In the genomic region with DNA sequence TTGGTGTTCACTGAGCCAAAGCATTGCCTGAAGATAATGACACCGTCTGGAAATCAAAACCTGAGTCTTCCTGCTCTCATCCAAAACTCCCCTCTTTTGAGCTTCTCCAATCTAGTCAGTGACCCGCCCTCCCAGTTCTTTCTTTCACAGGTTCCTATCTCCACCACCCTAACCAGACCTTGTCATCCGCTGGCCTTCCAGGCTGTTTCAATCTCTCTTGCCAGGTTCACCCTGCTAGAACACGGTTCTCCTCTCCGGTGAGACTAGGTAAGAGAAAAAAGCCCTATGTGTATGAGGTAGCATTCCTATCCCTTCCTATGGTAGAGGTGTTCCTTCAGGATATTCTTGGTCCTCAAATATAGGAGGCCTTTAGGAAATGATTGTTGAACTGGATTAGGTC, we compare ENCODE assay signal across 17 cellular contexts. TPM values are rescaled to one million over a fixed set of nuclear protein-coding genes. Genes with fewer than 3 reads are reported as not detected.
DNase-seq lines count a peak whose midpoint lies in the region; ATAC-seq and TF ChIP-seq lines count a peak whose summit lies in the region.
"Had no signal": no experiment of that assay in that cellular context is flagged by ENCODE, and none has a peak within 500 bp of the region (broad histone marks: within the 10 kb centered on the region; RNA-seq: fewer than 3 reads in every experiment).

No MANE protein-coding gene starts in this region.

- H4K20me1 ChIP-seq in Karpas-422 (ENCODE audit: insufficient read depth, low read depth, low read length) (peaks cover 23% of the 10 kb centered on the region), hepatocyte (ENCODE audit: insufficient read depth, poor library complexity, severe bottlenecking) (peaks cover 49% of the 10 kb centered on the region)

- H3K4me1 Mint-ChIP-seq in activated T-cell treated with anti-CD3 and anti-CD28 coated beads, Interleukin-2, amount 50 U/mL, for 72 hours (ENCODE audit: low read depth), result peaks cover 100% of the 10 kb centered on the region
- H3K4me1 Mint-ChIP-seq in stimulated activated effector memory CD8-positive, alpha-beta T cell treated with anti-CD3 and anti-CD28 coated beads, Interleukin-12 subunit alpha, Interleukin-12 subunit beta, amount 100 ng/mL, for 72 hours, result peaks cover 100% of the 10 kb centered on the region
- H3K4me1 Mint-ChIP-seq in activated T-helper 2 cell treated with anti-CD3 and anti-CD28 coated beads, Interferon-gamma antibody, Interleukin-2, Interleukin-4, amounts not matched to agents 10 μg/mL and 5 μg/mL and 100 μg/mL, durations not matched to agents 14 hours and 24 hours and 36 hours (ENCODE audit: low read depth), result peaks cover 92% of the 10 kb centered on the region

- H3K4me3 Mint-ChIP-seq in activated T-cell treated with anti-CD3 and anti-CD28 coated beads, Interleukin-2, amount 50 U/mL, for 72 hours, result peak overlapping the region in 1 of 2 donors; percentile 10
- H3K4me3 Mint-ChIP-seq in stimulated activated effector memory CD8-positive, alpha-beta T cell treated with anti-CD3 and anti-CD28 coated beads, Interleukin-12 subunit alpha, Interleukin-12 subunit beta, amount 100 ng/mL, for 72 hours, result peak overlapping the region; percentile 5
- no peak overlapping the region for H3K4me3 Mint-ChIP-seq in activated T-helper 2 cell treated with anti-CD3 and anti-CD28 coated beads, Interferon-gamma antibody, Interleukin-2, Interleukin-4, amounts not matched to agents 10 μg/mL and 5 μg/mL and 100 μg/mL, durations not matched to agents 14 hours and 24 hours and 36 hours (ENCODE audit: low read depth)
- H3K4me3 Mint-ChIP-seq: WTC11 had no signal

- ATAC-seq in activated T-cell treated with anti-CD3 and anti-CD28 coated beads, Interleukin-2, amount 50 U/mL, for 72 hours (replicated peaks in 1 of 2), result no peak
- no peak for ATAC-seq in stimulated activated effector memory CD8-positive, alpha-beta T cell treated with anti-CD3 and anti-CD28 coated beads, Interleukin-12 subunit alpha, Interleukin-12 subunit beta, amount 100 ng/mL, for 72 hours

- TF ChIP-seq CTCF in hepatocyte (IDR thresholded peaks at IDR 0.05; ENCODE audit: poor library complexity), result no peak

- H3K9me3 ChIP-seq in Karpas-422 (ENCODE audit: low read length), result no peaks in the 10 kb centered on the region
- no peaks in the 10 kb centered on the region for H3K9me3 ChIP-seq in hepatocyte (ENCODE audit: low read depth)
- H3K9me3 ChIP-seq: SK-N-SH had no signal

- H3K27ac Mint-ChIP-seq in activated T-cell treated with anti-CD3 and anti-CD28 coated beads, Interleukin-2, amount 50 U/mL, for 72 hours, result peak overlapping the region; percentile 2
- H3K27ac Mint-ChIP-seq in stimulated activated effector memory CD8-positive, alpha-beta T cell treated with anti-CD3 and anti-CD28 coated beads, Interleukin-12 subunit alpha, Interleukin-12 subunit beta, amount 100 ng/mL, for 72 hours, result peak overlapping the region; percentile 41
- H3K27ac Mint-ChIP-seq in activated T-helper 2 cell treated with anti-CD3 and anti-CD28 coated beads, Interferon-gamma antibody, Interleukin-2, Interleukin-4, amounts not matched to agents 10 μg/mL and 5 μg/mL and 100 μg/mL, durations not matched to agents 14 hours and 24 hours and 36 hours, result no peak overlapping the region

- no peaks in the 10 kb centered on the region for H3K36me3 Mint-ChIP-seq in activated T-cell treated with anti-CD3 and anti-CD28 coated beads, Interleukin-2, amount 50 U/mL, for 72 hours (ENCODE audit: insufficient read depth in 2 of 2)
- H3K36me3 Mint-ChIP-seq in stimulated activated effector memory CD8-positive, alpha-beta T cell treated with anti-CD3 and anti-CD28 coated beads, Interleukin-12 subunit alpha, Interleukin-12 subunit beta, amount 100 ng/mL, for 72 hours, result peaks cover 40% of the 10 kb centered on the region
- H3K36me3 Mint-ChIP-seq in activated T-helper 2 cell treated with anti-CD3 and anti-CD28 coated beads, Interferon-gamma antibody, Interleukin-2, Interleukin-4, amounts not matched to agents 10 μg/mL and 5 μg/mL and 100 μg/mL, durations not matched to agents 14 hours and 24 hours and 36 hours (ENCODE audit: low read depth), result peaks cover 21% of the 10 kb centered on the region
- H3K36me3 Mint-ChIP-seq: WTC11 had no signal

- no peaks in the 10 kb centered on the region for H3K27me3 ChIP-seq in Karpas-422 (ENCODE audit: low read length)
- H3K27me3 ChIP-seq in hepatocyte, result no peaks in the 10 kb centered on the region

- H3K36me3 ChIP-seq in Karpas-422 (ENCODE audit: insufficient read depth, low read length) (no peaks in the 10 kb centered on the region), hepatocyte (replicated peaks; ENCODE audit: insufficient read depth, low read depth) (no peaks in the 10 kb centered on the region)

- H3K9ac ChIP-seq in Karpas-422 (ENCODE audit: low read length), result 0 out of 2 replicates have a peak overlapping the region, but pooled peaks have one; percentile 2
- H3K9ac ChIP-seq: SK-N-SH had no signal

- H3K27ac ChIP-seq in Karpas-422 (ENCODE audit: low read length), result peak overlapping the region; percentile 90
- peak overlapping the region; percentile 80 for H3K27ac ChIP-seq in hepatocyte

- H3K9me3 Mint-ChIP-seq in activated T-cell treated with anti-CD3 and anti-CD28 coated beads, Interleukin-2, amount 50 U/mL, for 72 hours, result no peaks in the 10 kb centered on the region
- H3K9me3 Mint-ChIP-seq in stimulated activated effector memory CD8-positive, alpha-beta T cell treated with anti-CD3 and anti-CD28 coated beads, Interleukin-12 subunit alpha, Interleukin-12 subunit beta, amount 100 ng/mL, for 72 hours, result no peaks in the 10 kb centered on the region
- H3K9me3 Mint-ChIP-seq in activated T-helper 2 cell treated with anti-CD3 and anti-CD28 coated beads, Interferon-gamma antibody, Interleukin-2, Interleukin-4, amounts not matched to agents 10 μg/mL and 5 μg/mL and 100 μg/mL, durations not matched to agents 14 hours and 24 hours and 36 hours, result no peaks in the 10 kb centered on the region
- H3K9me3 Mint-ChIP-seq: WTC11 had no signal

- H3K9me2 ChIP-seq in Karpas-422 (replicated peaks; ENCODE audit: insufficient read depth, low read length), result no peaks in the 10 kb centered on the region
- no peaks in the 10 kb centered on the region for H3K9me2 ChIP-seq in hepatocyte (replicated peaks; ENCODE audit: insufficient read depth)
- H3K9me2 ChIP-seq: SK-N-SH had no signal

- H3K4me2 ChIP-seq in Karpas-422 (ENCODE audit: low read depth, low read length, poor library complexity, severe bottlenecking) (no peak overlapping the region), hepatocyte (peak overlapping the region; percentile 50)
- H3K4me2 ChIP-seq: SK-N-SH had no signal

- H3K4me1 ChIP-seq in Karpas-422 (ENCODE audit: low read length) (peaks cover 100% of the 10 kb centered on the region), hepatocyte (ENCODE audit: insufficient read depth) (peaks cover 75% of the 10 kb centered on the region)

- 83% methylated on average over 5 of the region's 5 CpGs for WGBS in hepatocyte (ENCODE audit: low lambda C conversion rate, missing lambda C conversion rate)

- no peak for DNase-seq in activated T-cell treated with anti-CD3 and anti-CD28 coated beads, Interleukin-2, amount 50 U/mL, for 72 hours
- no peak for DNase-seq in activated T-cell treated with anti-CD3 and anti-CD28 coated beads for 4 hours
- no peak for DNase-seq in Karpas-422
- no peak for DNase-seq in hepatocyte (ENCODE audit: low spot score)
- no peak for DNase-seq in stimulated activated effector memory CD8-positive, alpha-beta T cell treated with anti-CD3 and anti-CD28 coated beads, Interleukin-12 subunit alpha, Interleukin-12 subunit beta, amount 100 ng/mL, for 72 hours (ENCODE audit: low spot score in 2 of 2)
- DNase-seq in superior temporal gyrus (ENCODE audit: extremely low spot score), result no peak
- DNase-seq in central memory CD4-positive, alpha-beta T cell, result no peak
- DNase-seq in activated T-helper 2 cell treated with anti-CD3 and anti-CD28 coated beads, Interferon-gamma antibody, Interleukin-2, Interleukin-4, amounts not matched to agents 10 μg/mL and 5 μg/mL and 100 μg/mL, durations not matched to agents 14 hours and 24 hours and 36 hours (ENCODE audit: low spot score), result no peak
- DNase-seq: DND-41; erythroblast; NCI-H1092; SK-N-SH; stimulated activated CD4-positive, alpha-beta T cell treated with anti-CD3 and anti-CD28 coated beads, Interleukin-12 subunit alpha, Interleukin-12 subunit beta, amount 100 ng/mL, for 4 hours; trophoblast cell had no signal

- H3K79me2 ChIP-seq in Karpas-422 (ENCODE audit: low read length) (peaks cover 100% of the 10 kb centered on the region), hepatocyte (peaks cover 100% of the 10 kb centered on the region)

- no peak overlapping the region for H2AFZ ChIP-seq in Karpas-422 (ENCODE audit: low read length)
- no peak overlapping the region for H2AFZ ChIP-seq in hepatocyte

- intact Hi-C loops in activated T-helper 2 cell treated with anti-CD3 and anti-CD28 coated beads, Interferon-gamma antibody, Interleukin-2, Interleukin-4, amounts not matched to agents 10 μg/mL and 5 μg/mL and 100 μg/mL, durations not matched to agents 14 hours and 24 hours and 36 hours (cut with micrococcal nuclease), result no loop called here

- H3K27me3 Mint-ChIP-seq in activated T-cell treated with anti-CD3 and anti-CD28 coated beads, Interleukin-2, amount 50 U/mL, for 72 hours (ENCODE audit: low read depth), result no peaks in the 10 kb centered on the region
- H3K27me3 Mint-ChIP-seq in activated T-helper 2 cell treated with anti-CD3 and anti-CD28 coated beads, Interferon-gamma antibody, Interleukin-2, Interleukin-4, amounts not matched to agents 10 μg/mL and 5 μg/mL and 100 μg/mL, durations not matched to agents 14 hours and 24 hours and 36 hours (ENCODE audit: low read depth), result no peaks in the 10 kb centered on the region

- H3K4me3 ChIP-seq in Karpas-422 (ENCODE audit: low read length) (no peak overlapping the region), hepatocyte (no peak overlapping the region)

RNA-seq across cellular contexts. Expression of gene SUSD6, which starts 21.4 kb away (rescaled TPM):
- 10 to 100 TPM; 60.3 to 73.8 TPM for total RNA-seq in activated T-cell treated with anti-CD3 and anti-CD28 coated beads, Interleukin-2, amount 50 U/mL, for 72 hours
- total RNA-seq in Karpas-422 (2014; rRNA removed; shearing (Covaris generic); ENCODE audit: low replicate concordance), result 43.8 and 46.0 TPM in 2 replicates
- 16.2 and 28.4 TPM in 2 replicates for total RNA-seq in hepatocyte
- 15.7 and 16.3 TPM in 2 replicates for polyA plus RNA-seq in hepatocyte
- 46.6 and 46.7 TPM in 2 replicates for total RNA-seq in activated T-helper 2 cell treated with anti-CD3 and anti-CD28 coated beads, Interferon-gamma antibody, Interleukin-2, Interleukin-4, amounts not matched to agents 10 μg/mL and 5 μg/mL and 100 μg/mL, durations not matched to agents 14 hours and 24 hours and 36 hours

RNA-seq across cellular contexts. Expression of gene CCDC177, which starts 58.1 kb away (rescaled TPM):
- not detected for total RNA-seq in activated T-cell treated with anti-CD3 and anti-CD28 coated beads, Interleukin-2, amount 50 U/mL, for 72 hours
- total RNA-seq in Karpas-422 (2014; rRNA removed; shearing (Covaris generic); ENCODE audit: low replicate concordance), result not detected in 2 replicates
- total RNA-seq in hepatocyte, result 0.23 TPM in 1 of 2 replicates, not detected in the other
- polyA plus RNA-seq in hepatocyte, result not detected in 2 replicates
- total RNA-seq in activated T-helper 2 cell treated with anti-CD3 and anti-CD28 coated beads, Interferon-gamma antibody, Interleukin-2, Interleukin-4, amounts not matched to agents 10 μg/mL and 5 μg/mL and 100 μg/mL, durations not matched to agents 14 hours and 24 hours and 36 hours, result 0.05 TPM in 1 of 2 replicates, not detected in the other
- total RNA-seq: liver, osteoblast had no signal
- polyA plus RNA-seq: SK-N-SH had no signal
